In genomic region chr14:39232554-39233415, GRCh38 we compare ENCODE assay signal across 10 cellular contexts. TPM values are rescaled to one million over a fixed set of nuclear protein-coding genes. Genes with fewer than 3 reads are reported as not detected.
DNase-seq lines count a peak whose midpoint lies in the region; ATAC-seq and TF ChIP-seq lines count a peak whose summit lies in the region.
"Had no signal": no experiment of that assay in that cellular context is flagged by ENCODE, and none has a peak within 500 bp of the region (broad histone marks: within the 10 kb centered on the region; RNA-seq: fewer than 3 reads in every experiment).

No MANE protein-coding gene starts in this region.

- H3K9me3 ChIP-seq in BLaER1: no peaks in the 10 kb centered on the region

- H3K36me3 ChIP-seq in BLaER1: no peaks in the 10 kb centered on the region

- H3K9ac ChIP-seq in BLaER1: no peak overlapping the region; the same call in 1 of the 2 replicates

- peak overlapping the region; percentile 59 for H3K4me2 ChIP-seq in BLaER1

- H3K4me3 ChIP-seq in BLaER1: no peak overlapping the region

- peak; percentile 34 for ATAC-seq in HG02678 (IDR thresholded peaks at IDR 0.05; ENCODE audit: unreplicated experiment)
- peak; percentile 42 for ATAC-seq in left colon
- no peak for ATAC-seq in GM18909 (IDR thresholded peaks at IDR 0.05; ENCODE audit: poor library complexity, unreplicated experiment)
- ATAC-seq in HG03457 (IDR thresholded peaks at IDR 0.05; ENCODE audit: unreplicated experiment): no peak

- H3K27me3 ChIP-seq in BLaER1: no peaks in the 10 kb centered on the region

- DNase-seq in left colon (no peak), cortex of kidney (lab: John Stamatoyannopoulos, UW) (no peak)
- DNase-seq in stimulated activated CD4-positive, alpha-beta T cell treated with anti-CD3 and anti-CD28 coated beads, Interleukin-12 subunit alpha, Interleukin-12 subunit beta, amount 100 ng/mL, for 4 hours: no peak
- DNase-seq: activated CD4-positive, alpha-beta T cell treated with anti-CD3 and anti-CD28 coated beads, Interleukin-2, amount 50 U/mL, for 48 hours; stimulated activated CD4-positive, alpha-beta T cell treated with anti-CD3 and anti-CD28 coated beads, Interleukin-4, amount 100 ng/mL, for 1 hour had no signal

- no peaks in the 10 kb centered on the region for H4K20me1 ChIP-seq in BLaER1

- intact Hi-C loops in left colon (cut with DNase I, micrococcal nuclease): no loop called here

- TF ChIP-seq CTCF in VCaP (conservative IDR thresholded peaks at IDR 0.05): no peak

- H3K27ac ChIP-seq in BLaER1 (peak overlapping the region; percentile 2; the same call in 1 of the 2 replicates), VCaP (peak overlapping the region; percentile 70)

- peaks cover 11% of the 10 kb centered on the region for H3K4me1 ChIP-seq in BLaER1

RNA-seq across cellular contexts. Expression of gene MIA2, which starts 0.9 kb away (rescaled TPM):
- 10 to 100 TPM; 52.4 to 67.9 TPM for total RNA-seq in left colon

RNA-seq across cellular contexts. Expression of gene PNN, which starts 57.7 kb away (rescaled TPM):
- total RNA-seq in left colon: 10 to 100 TPM; 36.6 to 49.4 TPM

Comparison
In these comparisons a context has a peak if more than half of its experiments do, and no peak if none do; other contexts are left out.
1. ATAC-seq: peak in HG02678 (single experiment) and left colon (single experiment); none in GM18909 (single experiment) and HG03457 (single experiment).